ENCODE assay signal across 9 cellular contexts in genomic region chr12:51371295-51371953, GRCh38. TPM values are rescaled to one million over a fixed set of nuclear protein-coding genes. Genes with fewer than 3 reads are reported as not detected.
DNase-seq lines count a peak whose midpoint lies in the region; ATAC-seq and TF ChIP-seq lines count a peak whose summit lies in the region.
"Had no signal": no experiment of that assay in that cellular context is flagged by ENCODE, and none has a peak within 500 bp of the region (broad histone marks: within the 10 kb centered on the region; RNA-seq: fewer than 3 reads in every experiment).

No MANE protein-coding gene starts in this region.

- no peaks in the 10 kb centered on the region for H4K20me1 ChIP-seq in osteoblast (ENCODE audit: insufficient read depth, low read length)

- peak overlapping the region; percentile 78 for H2AFZ ChIP-seq in osteoblast (ENCODE audit: low read length)

- peaks cover 14% of the 10 kb centered on the region for H3K27me3 Mint-ChIP-seq in T-helper 1 cell treated with Interleukin-12 subunit alpha and Interleukin-12 subunit beta and Interleukin-4 antibody, amounts not matched to agents 30 μg/mL and 1 μg/mL, for 36 hours (ENCODE audit: low read depth)

- no peaks in the 10 kb centered on the region for H3K9me3 Mint-ChIP-seq in T-helper 1 cell treated with Interleukin-12 subunit alpha and Interleukin-12 subunit beta and Interleukin-4 antibody, amounts not matched to agents 30 μg/mL and 1 μg/mL, for 36 hours

- DNase-seq in T-helper 1 cell (no peak), RWPE2 (ENCODE audit: low spot score) (peak; percentile 93), fibroblast of peridontal ligament (ENCODE audit: extremely low read depth) (peak; percentile 97), osteoblast (ENCODE audit: insufficient read length, low spot score, missing footprints) (peak; percentile 98), germinal center (ENCODE audit: low spot score) (no peak), left colon (no peak)

- H3K27ac Mint-ChIP-seq in T-helper 1 cell treated with Interleukin-12 subunit alpha and Interleukin-12 subunit beta and Interleukin-4 antibody, amounts not matched to agents 30 μg/mL and 1 μg/mL, for 36 hours: peak overlapping the region; percentile 61

- H3K36me3 Mint-ChIP-seq in T-helper 1 cell treated with Interleukin-12 subunit alpha and Interleukin-12 subunit beta and Interleukin-4 antibody, amounts not matched to agents 30 μg/mL and 1 μg/mL, for 36 hours (ENCODE audit: low read depth): peaks cover 15% of the 10 kb centered on the region

- ATAC-seq in RWPE2 (ENCODE audit: low read depth) (peak; percentile 97), left colon (no peak), HG02678 (IDR thresholded peaks at IDR 0.05; ENCODE audit: unreplicated experiment) (no peak)

- peaks cover 47% of the 10 kb centered on the region for H3K4me1 Mint-ChIP-seq in T-helper 1 cell treated with Interleukin-12 subunit alpha and Interleukin-12 subunit beta and Interleukin-4 antibody, amounts not matched to agents 30 μg/mL and 1 μg/mL, for 36 hours (ENCODE audit: low read depth)

- H3K4me3 Mint-ChIP-seq in T-helper 1 cell treated with Interleukin-12 subunit alpha and Interleukin-12 subunit beta and Interleukin-4 antibody, amounts not matched to agents 30 μg/mL and 1 μg/mL, for 36 hours: no peak overlapping the region

- H3K9me3 ChIP-seq in RWPE2 (ENCODE audit: severe bottlenecking): no peaks in the 10 kb centered on the region
- H3K9me3 ChIP-seq in osteoblast (ENCODE audit: low read depth, low read length): no peaks in the 10 kb centered on the region

- H3K4me1 ChIP-seq in RWPE2 (ENCODE audit: insufficient read depth, poor library complexity, severe bottlenecking) (peaks cover 17% of the 10 kb centered on the region), osteoblast (ENCODE audit: insufficient read depth, low read length) (peaks cover 30% of the 10 kb centered on the region)

- TF ChIP-seq CTCF in RWPE2 (IDR thresholded peaks at IDR 0.05; ENCODE audit: poor library complexity, severe bottlenecking): no peak
- no peak for TF ChIP-seq CTCF in osteoblast (IDR thresholded peaks at IDR 0.05; ENCODE audit: extremely low read depth, low read depth, low read length)

- peak overlapping the region; percentile 49 for H3K4me2 ChIP-seq in osteoblast (ENCODE audit: insufficient read depth, low read length)

- intact Hi-C loops in left colon (cut with DNase I, micrococcal nuclease): no loop called here

- H3K4me3 ChIP-seq in RWPE2 (ENCODE audit: severe bottlenecking): no peak overlapping the region
- H3K4me3 ChIP-seq in osteoblast (ENCODE audit: insufficient read depth, low read length): no peak overlapping the region

- H3K79me2 ChIP-seq in osteoblast (ENCODE audit: insufficient read depth, low read length): no peaks in the 10 kb centered on the region

- H3K27ac ChIP-seq in RWPE2 (ENCODE audit: poor library complexity, severe bottlenecking): peak overlapping the region; percentile 93
- H3K27ac ChIP-seq in osteoblast (ENCODE audit: low read depth, low read length): peak overlapping the region; percentile 68
- H3K27ac ChIP-seq: C4-2B had no signal

- H3K36me3 ChIP-seq in RWPE2 (ENCODE audit: low read depth) (peaks cover 39% of the 10 kb centered on the region), osteoblast (ENCODE audit: insufficient read depth, low read length) (no peaks in the 10 kb centered on the region)

- H3K27me3 ChIP-seq in RWPE2 (ENCODE audit: insufficient read depth, poor library complexity, severe bottlenecking) (no peaks in the 10 kb centered on the region), osteoblast (ENCODE audit: insufficient read depth, low read length) (no peaks in the 10 kb centered on the region)

RNA-seq across cellular contexts. Expression of gene GALNT6, which starts 19.8 kb away (rescaled TPM):
- total RNA-seq in osteoblast (7.1 and 9.8 TPM in 2 replicates), left colon (10 to 100 TPM; 31.4 to 41.0 TPM)

RNA-seq across cellular contexts. Expression of gene CELA1, which starts 24.9 kb away (rescaled TPM):
- total RNA-seq in osteoblast (not detected in 2 replicates), left colon (not detected)

RNA-seq across cellular contexts. Expression of gene BIN2, which starts 47.5 kb away (rescaled TPM):
- under 0.01 TPM in 1 of 2 replicates, not detected in the other for total RNA-seq in osteoblast
- total RNA-seq in left colon: 1 to 10 TPM; 6.3 to 8.0 TPM

RNA-seq across cellular contexts. Expression of gene SLC4A8, which starts 53.2 kb away (rescaled TPM):
- total RNA-seq in osteoblast (1.2 and 2.9 TPM in 2 replicates), left colon (1 to 10 TPM in 1 of 2 donors, under 1 TPM in 1; 0.67 to 1.8 TPM)

Comparison
In these comparisons a context has a peak if more than half of its experiments do, and no peak if none do; other contexts are left out.
1. DNase-seq: peak in RWPE2 (single experiment), fibroblast of peridontal ligament (single experiment) and osteoblast (single experiment); none in T-helper 1 cell (0 of 5), germinal center (single experiment) and left colon (0 of 2).